ENCODE assay signal across 11 cellular contexts in genomic region chr2:33426666-33427231, GRCh38. TPM values are rescaled to one million over a fixed set of nuclear protein-coding genes. Genes with fewer than 3 reads are reported as not detected.
DNase-seq lines count a peak whose midpoint lies in the region; ATAC-seq, FAIRE-seq and TF ChIP-seq lines count a peak whose summit lies in the region.
"Had no signal": no experiment of that assay in that cellular context is flagged by ENCODE, and none has a peak within 500 bp of the region (broad histone marks: within the 10 kb centered on the region; RNA-seq: fewer than 3 reads in every experiment).

No MANE protein-coding gene starts in this region.

- POLR2A ChIA-PET in HepG2 (lab: Yijun Ruan, JAX): no interaction called here

- H3K4me1 Mint-ChIP-seq in Calu3 (ENCODE audit: low read depth, unreplicated experiment): peaks cover 7% of the 10 kb centered on the region
- H3K4me1 Mint-ChIP-seq: IgD-negative memory B cell had no signal

- 60 to 66% methylated on average over 3 of the region's 3 CpGs for WGBS in body of pancreas, 2 donors
- 53% methylated on average over 3 of the region's 3 CpGs for WGBS in HepG2 (ENCODE audit: low lambda C conversion rate)
- 58 to 65% (median 62%) methylated on average over 3 of the region's 3 CpGs for WGBS in psoas muscle, 3 donors
- WGBS in ovary, 3 donors: 58 to 74% (median 70%) methylated on average over 3 of the region's 3 CpGs

- ATAC-seq in body of pancreas (no peak), HepG2 (no peak), psoas muscle (no peak)

- H3K27ac ChIP-seq in body of pancreas: no peak overlapping the region
- H3K27ac ChIP-seq in HepG2 (ENCODE audit: extremely low read length, insufficient read depth, low read length): no peak overlapping the region
- H3K27ac ChIP-seq in MM.1S (ENCODE audit: low read length): no peak overlapping the region
- no peak overlapping the region for H3K27ac ChIP-seq in psoas muscle
- H3K27ac ChIP-seq in ovary: no peak overlapping the region

- no peaks in the 10 kb centered on the region for H3K79me2 ChIP-seq in HepG2 (ENCODE audit: insufficient read depth, low read length)
- no peaks in the 10 kb centered on the region for H3K79me2 ChIP-seq in MM.1S (ENCODE audit: low read length)

- H3K36me3 Mint-ChIP-seq in Calu3 (ENCODE audit: insufficient read depth, unreplicated experiment): no peaks in the 10 kb centered on the region

- no peaks in the 10 kb centered on the region for H4K20me1 ChIP-seq in HepG2 (ENCODE audit: insufficient read depth, low read length)
- H4K20me1 ChIP-seq in MM.1S (ENCODE audit: insufficient read depth, low read length): no peaks in the 10 kb centered on the region

- DNase-seq in Calu3: peak; percentile 57
- DNase-seq in NCI-H1105 treated with DMSO at 0.1 percent for 48 hours (lab: John Stamatoyannopoulos, UW): peak; percentile 1
- peak; percentile 55 to 70 (median 66) for DNase-seq in body of pancreas
- peak; percentile 23 for DNase-seq in HepG2 (ENCODE audit: low spot score)
- no peak for DNase-seq in MM.1S
- no peak for DNase-seq in psoas muscle
- DNase-seq in ovary: no peak
- no peak for DNase-seq in T-helper 1 cell
- DNase-seq: activated CD4-positive, alpha-beta T cell treated with anti-CD3 and anti-CD28 coated beads for 48 hours had no signal

- BruUV-seq in Calu3 (replicated peaks; lab: Mats Ljungman, UMichigan) (no TSS peak), HepG2 (replicated peaks; lab: Mats Ljungman, UMichigan) (no TSS peak)

- H3K9me2 ChIP-seq in MM.1S (replicated peaks; ENCODE audit: insufficient read depth, low read length): no peaks in the 10 kb centered on the region

- TF ChIP-seq RAD21 in HepG2 (CRISPR knock-in tag; IDR thresholded peaks at IDR 0.05): no peak

- H3K27me3 Mint-ChIP-seq in Calu3 (ENCODE audit: unreplicated experiment): no peaks in the 10 kb centered on the region

- H3F3A ChIP-seq in MM.1S (ENCODE audit: insufficient read depth, low read length): no peaks in the 10 kb centered on the region

- no peak overlapping the region for H3K4me3 ChIP-seq in body of pancreas
- no peak overlapping the region for H3K4me3 ChIP-seq in HepG2 (replicated peaks in 1 of 3; ENCODE audit: insufficient read depth in 1 of 3, low read depth in 2 of 3, low read length in 3 of 3)
- H3K4me3 ChIP-seq in MM.1S (ENCODE audit: low read length): no peak overlapping the region
- no peak overlapping the region for H3K4me3 ChIP-seq in psoas muscle
- no peak overlapping the region for H3K4me3 ChIP-seq in ovary

- no peak overlapping the region for H2AFZ ChIP-seq in HepG2 (ENCODE audit: low read length)
- H2AFZ ChIP-seq in MM.1S (ENCODE audit: low read length): no peak overlapping the region

- no peak overlapping the region for H3K4me3 Mint-ChIP-seq in Calu3 (ENCODE audit: low read depth, unreplicated experiment)
- H3K4me3 Mint-ChIP-seq: IgD-negative memory B cell, nephron had no signal

- peaks cover 2% of the 10 kb centered on the region for H3K9me3 Mint-ChIP-seq in Calu3 (ENCODE audit: low read depth, unreplicated experiment)
- H3K9me3 Mint-ChIP-seq: nephron had no signal

- H3K9me3 ChIP-seq in body of pancreas (no peaks in the 10 kb centered on the region), HepG2 (ENCODE audit: low read length) (no peaks in the 10 kb centered on the region), MM.1S (replicated peaks; ENCODE audit: insufficient read depth, low read length) (no peaks in the 10 kb centered on the region), psoas muscle (no peaks in the 10 kb centered on the region), ovary (no peaks in the 10 kb centered on the region)

- no peak for TF ChIP-seq CTCF in Calu3 (IDR thresholded peaks at IDR 0.05; ENCODE audit: unreplicated experiment)
- no peak for TF ChIP-seq CTCF in body of pancreas (IDR thresholded peaks at IDR 0.05)
- TF ChIP-seq CTCF in HepG2 (CRISPR knock-in tag; IDR thresholded peaks at IDR 0.05): no peak
- TF ChIP-seq CTCF in MM.1S (IDR thresholded peaks at IDR 0.05; ENCODE audit: low read length): no peak
- TF ChIP-seq CTCF in psoas muscle (IDR thresholded peaks at IDR 0.05): no peak
- TF ChIP-seq CTCF in ovary (IDR thresholded peaks at IDR 0.05): no peak

- H3K4me1 ChIP-seq in body of pancreas: no peaks in the 10 kb centered on the region
- H3K4me1 ChIP-seq in HepG2 (ENCODE audit: insufficient read depth, low read length): no peaks in the 10 kb centered on the region
- H3K4me1 ChIP-seq in MM.1S (ENCODE audit: low read length): no peaks in the 10 kb centered on the region
- no peaks in the 10 kb centered on the region for H3K4me1 ChIP-seq in psoas muscle
- H3K4me1 ChIP-seq in ovary (ENCODE audit: insufficient read depth): no peaks in the 10 kb centered on the region

- no peak overlapping the region for H3K9ac ChIP-seq in HepG2 (ENCODE audit: insufficient read depth, low read depth, low read length)
- no peak overlapping the region for H3K9ac ChIP-seq in MM.1S (ENCODE audit: low read length)

- no peaks in the 10 kb centered on the region for H3K36me3 ChIP-seq in body of pancreas (replicated peaks in 1 of 2; ENCODE audit: insufficient read depth in 1 of 2, low read depth in 2 of 2)
- H3K36me3 ChIP-seq in HepG2 (replicated peaks in 1 of 2; ENCODE audit: control insufficient read depth in 1 of 2, insufficient read depth in 2 of 2, low read length in 2 of 2): no peaks in the 10 kb centered on the region
- H3K36me3 ChIP-seq in MM.1S (replicated peaks; ENCODE audit: insufficient read depth, low read length): no peaks in the 10 kb centered on the region
- no peaks in the 10 kb centered on the region for H3K36me3 ChIP-seq in psoas muscle (ENCODE audit: insufficient read depth in 1 of 2, low read depth in 1 of 2)
- no peaks in the 10 kb centered on the region for H3K36me3 ChIP-seq in ovary

- H3K27me3 ChIP-seq in body of pancreas: no peaks in the 10 kb centered on the region
- H3K27me3 ChIP-seq in HepG2 (ENCODE audit: control insufficient read depth in 1 of 2, insufficient read depth in 2 of 2, low read length in 2 of 2): 0 out of 5 replicates have a peak, but pooled peaks cover 1 to 2% of the 10 kb centered on the region in 2 experiments
- no peaks in the 10 kb centered on the region for H3K27me3 ChIP-seq in MM.1S (replicated peaks; ENCODE audit: insufficient read depth, low read length)
- no peaks in the 10 kb centered on the region for H3K27me3 ChIP-seq in psoas muscle (ENCODE audit: insufficient read depth in 3 of 3, low read length in 2 of 3)
- no peaks in the 10 kb centered on the region for H3K27me3 ChIP-seq in ovary

- intact Hi-C loops in Calu3 (cut with micrococcal nuclease; ENCODE audit: unreplicated experiment) (no loop called here), body of pancreas (cut with DNase I) (no loop called here), HepG2 (cut with micrococcal nuclease; ENCODE audit: unreplicated experiment) (no loop called here), psoas muscle (cut with DNase I) (no loop called here), ovary (cut with DNase I) (no loop called here)

- no peak overlapping the region for H3K27ac Mint-ChIP-seq in Calu3 (ENCODE audit: unreplicated experiment)
- H3K27ac Mint-ChIP-seq: IgD-negative memory B cell, nephron had no signal

- TF ChIP-seq POLR2A in body of pancreas (IDR thresholded peaks at IDR 0.05) (no peak), HepG2 (IDR thresholded peaks at IDR 0.05; ENCODE audit: insufficient read depth in 1 of 2, low read depth in 2 of 2, low read length in 2 of 2) (no peak), ovary (IDR thresholded peaks at IDR 0.05) (no peak)

- in situ Hi-C loops in HepG2 (cut with HindIII; ENCODE audit: extremely low pct_ligation_motif_present, low pct_unique_long_range_greater_than_20kb): no loop called here

- CTCF ChIA-PET in Calu3 (lab: Charles Lee) (no interaction called here), HepG2 (lab: Yijun Ruan, JAX; ENCODE audit: low intra/inter-chr PET ratio, low total read pairs) (no interaction called here)

- TF ChIP-seq EP300 in HepG2 (IDR thresholded peaks at IDR 0.05; ENCODE audit: low read depth in 2 of 2, low read length in 2 of 2) (no peak), HepG2 (CRISPR knock-in tag; IDR thresholded peaks at IDR 0.05; ENCODE audit: borderline replicate concordance) (no peak), ovary (IDR thresholded peaks at IDR 0.05) (no peak)

- FAIRE-seq in HepG2 (lab: Jason Lieb, UNC): no peak

- H3K4me2 ChIP-seq in HepG2 (ENCODE audit: low read depth, low read length): no peak overlapping the region
- H3K4me2 ChIP-seq in MM.1S (ENCODE audit: low read depth, low read length): no peak overlapping the region

RNA-seq across cellular contexts. Expression of gene RASGRP3, which starts 49.7 kb away (rescaled TPM):
- total RNA-seq in Calu3 (2022) (4.6 and 10.4 TPM in 2 replicates), body of pancreas (10 to 100 TPM in 1 of 2 donors, 1 to 10 TPM in 1; 3.9 to 22.1 TPM), HepG2 (2016; rRNA removed; fragmentation: Illumina TruSeq; extraction: Trizol) (not detected in 2 replicates), psoas muscle (10 to 100 TPM; 13.0 to 24.9 (median 19.9) TPM), ovary (1 to 10 TPM; 1.9 to 6.3 (median 3.0) TPM)
- total RNA-seq in HepG2 (2016; cell fraction: cytosol; rRNA removed; fragmentation: Illumina TruSeq; extraction: Trizol; ENCODE audit: low read depth): not detected in 2 replicates
- total RNA-seq in HepG2 (2016; cell fraction: insoluble cytoplasmic fraction; rRNA removed; fragmentation: Illumina TruSeq; extraction: Trizol): 0.02 TPM in 1 of 2 replicates, not detected in the other
- not detected in 2 replicates for total RNA-seq in HepG2 (2016; cell fraction: membrane; rRNA removed; fragmentation: Illumina TruSeq; extraction: Trizol)
- not detected in 2 replicates for total RNA-seq in HepG2 (2016; cell fraction: nucleus; rRNA removed; fragmentation: Illumina TruSeq; extraction: Trizol)
- polyA plus RNA-seq in HepG2 (2011; rRNA removed) (0.01 and 0.27 TPM in 2 replicates), psoas muscle (1 to 10 TPM; 3.4 to 9.3 (median 5.4) TPM), ovary (1 to 10 TPM; 2.2 to 6.4 TPM)
- 0.08 TPM in 1 of 2 replicates, not detected in the other for polyA plus RNA-seq in HepG2 (2011; cell fraction: cytosol; rRNA removed)
- not detected in 2 replicates for polyA plus RNA-seq in HepG2 (2011; cell fraction: nucleus; rRNA removed)
- polyA plus RNA-seq in HepG2 (2012): not detected in 2 replicates
- not detected in 2 replicates for polyA plus RNA-seq in HepG2 (2016; cell fraction: cytosol; fragmentation: Illumina TruSeq; extraction: Trizol; ENCODE audit: low read depth)
- polyA plus RNA-seq in HepG2 (2016; cell fraction: insoluble cytoplasmic fraction; fragmentation: Illumina TruSeq; extraction: Trizol; ENCODE audit: low read depth): not detected in 2 replicates
- not detected in 2 replicates for polyA plus RNA-seq in HepG2 (2016; cell fraction: membrane; fragmentation: Illumina TruSeq; extraction: Trizol; ENCODE audit: low read depth)
- not detected in 2 replicates for polyA plus RNA-seq in HepG2 (2016; cell fraction: nucleus; fragmentation: Illumina TruSeq; extraction: Trizol; ENCODE audit: insufficient read depth, low read depth)
- polyA minus RNA-seq in HepG2 (2011; rRNA and poly(A)+ RNA removed; ENCODE audit: low replicate concordance): not detected in 2 replicates
- polyA minus RNA-seq in HepG2 (2011; cell fraction: cytosol; rRNA and poly(A)+ RNA removed): not detected in 2 replicates
- not detected in 2 replicates for polyA minus RNA-seq in HepG2 (2011; cell fraction: nucleus; rRNA and poly(A)+ RNA removed)

Comparison
In these comparisons a context has a peak if more than half of its experiments do, and no peak if none do; other contexts are left out.
1. DNase-seq: peak in Calu3 (single experiment), NCI-H1105 treated with DMSO at 0.1 percent for 48 hours (single experiment), body of pancreas (4 of 4) and HepG2 (single experiment); none in MM.1S (single experiment), psoas muscle (0 of 2), ovary (0 of 5) and T-helper 1 cell (0 of 5).